ENCODE assay signal across 1 cellular context in the genomic region with DNA sequence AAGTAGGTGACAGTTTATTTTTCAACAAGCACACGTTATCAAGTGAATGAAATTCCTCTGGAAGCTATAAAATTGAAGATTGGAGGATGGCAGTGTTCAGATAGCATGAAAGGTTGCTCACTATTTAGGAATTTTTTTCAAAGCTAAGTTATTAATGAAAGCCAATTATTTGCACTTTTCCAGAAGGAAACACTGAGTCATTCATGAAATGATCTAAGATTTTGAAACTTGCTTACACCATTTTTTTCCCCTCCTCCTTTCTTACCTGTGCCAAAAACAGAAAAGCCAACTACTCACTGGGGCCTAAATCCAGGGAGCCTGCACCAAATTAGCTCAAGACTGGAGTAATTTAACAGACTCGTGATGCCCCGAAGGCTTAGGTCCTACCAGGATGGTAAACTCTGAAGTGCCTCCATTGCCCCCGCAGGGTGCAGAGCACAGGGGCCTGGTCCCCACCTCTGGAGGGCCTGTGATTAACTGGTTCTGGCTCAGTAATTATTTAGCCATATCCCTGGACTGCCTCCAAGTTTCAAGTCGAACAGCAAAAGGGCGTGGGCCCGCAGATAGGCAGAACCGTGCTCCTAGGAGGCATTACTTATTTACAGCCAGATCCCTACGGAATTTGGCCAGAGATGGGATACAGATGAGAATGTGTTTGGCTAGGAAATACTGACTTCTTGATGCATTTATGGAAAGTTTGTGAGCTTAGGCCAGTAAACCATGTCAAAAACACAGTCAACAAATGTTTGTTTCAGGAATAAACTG.
TF ChIP-seq lines count a peak whose summit lies in the region.

No MANE protein-coding gene starts in this region.

TF ChIP-seq in SK-N-SH, 30 proteins besides CTCF, POLR2A, EP300 and RAD21 (continued from another document):
- peak; percentile 68 for TF ChIP-seq FOXM1 (IDR thresholded peaks at IDR 0.05; ENCODE audit: low read depth)
- TF ChIP-seq, protein P1, sequence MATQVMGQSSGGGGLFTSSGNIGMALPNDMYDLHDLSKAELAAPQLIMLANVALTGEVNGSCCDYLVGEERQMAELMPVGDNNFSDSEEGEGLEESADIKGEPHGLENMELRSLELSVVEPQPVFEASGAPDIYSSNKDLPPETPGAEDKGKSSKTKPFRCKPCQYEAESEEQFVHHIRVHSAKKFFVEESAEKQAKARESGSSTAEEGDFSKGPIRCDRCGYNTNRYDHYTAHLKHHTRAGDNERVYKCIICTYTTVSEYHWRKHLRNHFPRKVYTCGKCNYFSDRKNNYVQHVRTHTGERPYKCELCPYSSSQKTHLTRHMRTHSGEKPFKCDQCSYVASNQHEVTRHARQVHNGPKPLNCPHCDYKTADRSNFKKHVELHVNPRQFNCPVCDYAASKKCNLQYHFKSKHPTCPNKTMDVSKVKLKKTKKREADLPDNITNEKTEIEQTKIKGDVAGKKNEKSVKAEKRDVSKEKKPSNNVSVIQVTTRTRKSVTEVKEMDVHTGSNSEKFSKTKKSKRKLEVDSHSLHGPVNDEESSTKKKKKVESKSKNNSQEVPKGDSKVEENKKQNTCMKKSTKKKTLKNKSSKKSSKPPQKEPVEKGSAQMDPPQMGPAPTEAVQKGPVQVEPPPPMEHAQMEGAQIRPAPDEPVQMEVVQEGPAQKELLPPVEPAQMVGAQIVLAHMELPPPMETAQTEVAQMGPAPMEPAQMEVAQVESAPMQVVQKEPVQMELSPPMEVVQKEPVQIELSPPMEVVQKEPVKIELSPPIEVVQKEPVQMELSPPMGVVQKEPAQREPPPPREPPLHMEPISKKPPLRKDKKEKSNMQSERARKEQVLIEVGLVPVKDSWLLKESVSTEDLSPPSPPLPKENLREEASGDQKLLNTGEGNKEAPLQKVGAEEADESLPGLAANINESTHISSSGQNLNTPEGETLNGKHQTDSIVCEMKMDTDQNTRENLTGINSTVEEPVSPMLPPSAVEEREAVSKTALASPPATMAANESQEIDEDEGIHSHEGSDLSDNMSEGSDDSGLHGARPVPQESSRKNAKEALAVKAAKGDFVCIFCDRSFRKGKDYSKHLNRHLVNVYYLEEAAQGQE (IDR thresholded peaks at IDR 0.05; ENCODE audit: low read depth, low read length), result no peak
- TF ChIP-seq SIN3A (IDR thresholded peaks at IDR 0.05; ENCODE audit: borderline replicate concordance, low read depth, low read length), result no peak
- TF ChIP-seq, protein P2, sequence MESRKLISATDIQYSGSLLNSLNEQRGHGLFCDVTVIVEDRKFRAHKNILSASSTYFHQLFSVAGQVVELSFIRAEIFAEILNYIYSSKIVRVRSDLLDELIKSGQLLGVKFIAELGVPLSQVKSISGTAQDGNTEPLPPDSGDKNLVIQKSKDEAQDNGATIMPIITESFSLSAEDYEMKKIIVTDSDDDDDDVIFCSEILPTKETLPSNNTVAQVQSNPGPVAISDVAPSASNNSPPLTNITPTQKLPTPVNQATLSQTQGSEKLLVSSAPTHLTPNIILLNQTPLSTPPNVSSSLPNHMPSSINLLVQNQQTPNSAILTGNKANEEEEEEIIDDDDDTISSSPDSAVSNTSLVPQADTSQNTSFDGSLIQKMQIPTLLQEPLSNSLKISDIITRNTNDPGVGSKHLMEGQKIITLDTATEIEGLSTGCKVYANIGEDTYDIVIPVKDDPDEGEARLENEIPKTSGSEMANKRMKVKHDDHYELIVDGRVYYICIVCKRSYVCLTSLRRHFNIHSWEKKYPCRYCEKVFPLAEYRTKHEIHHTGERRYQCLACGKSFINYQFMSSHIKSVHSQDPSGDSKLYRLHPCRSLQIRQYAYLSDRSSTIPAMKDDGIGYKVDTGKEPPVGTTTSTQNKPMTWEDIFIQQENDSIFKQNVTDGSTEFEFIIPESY (IDR thresholded peaks at IDR 0.05; ENCODE audit: borderline replicate concordance, low read depth), result no peak
- TF ChIP-seq RCOR1 (IDR thresholded peaks at IDR 0.05; ENCODE audit: low read length), result no peak; the same call in 1 of the 2 replicates
- no peak for TF ChIP-seq EZH2phosphoT487 (IDR thresholded peaks at IDR 0.05; ENCODE audit: borderline replicate concordance, low read depth)
- TF ChIP-seq, protein P3, sequence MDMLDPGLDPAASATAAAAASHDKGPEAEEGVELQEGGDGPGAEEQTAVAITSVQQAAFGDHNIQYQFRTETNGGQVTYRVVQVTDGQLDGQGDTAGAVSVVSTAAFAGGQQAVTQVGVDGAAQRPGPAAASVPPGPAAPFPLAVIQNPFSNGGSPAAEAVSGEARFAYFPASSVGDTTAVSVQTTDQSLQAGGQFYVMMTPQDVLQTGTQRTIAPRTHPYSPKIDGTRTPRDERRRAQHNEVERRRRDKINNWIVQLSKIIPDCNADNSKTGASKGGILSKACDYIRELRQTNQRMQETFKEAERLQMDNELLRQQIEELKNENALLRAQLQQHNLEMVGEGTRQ (IDR thresholded peaks at IDR 0.05; ENCODE audit: borderline replicate concordance, low read depth, low read length), result no peak
- peak; percentile 48 for TF ChIP-seq YY1 (IDR thresholded peaks at IDR 0.05; ENCODE audit: low read depth)
- peak; percentile 69; the same call in 1 of the 2 replicates for TF ChIP-seq FOXJ3 (CRISPR knock-in tag; IDR thresholded peaks at IDR 0.05)
- TF ChIP-seq TAF1 (IDR thresholded peaks at IDR 0.05; ENCODE audit: borderline replicate concordance, low read depth, low read length), result 0 out of 2 replicates have a peak, but pooled peaks have one; percentile 1
- TF ChIP-seq NRF1 (IDR thresholded peaks at IDR 0.05; ENCODE audit: low read depth, low read length), result no peak
- TF ChIP-seq RFX5 (IDR thresholded peaks at IDR 0.05; ENCODE audit: low read length), result no peak
- no peak for TF ChIP-seq ELF1 (IDR thresholded peaks at IDR 0.05)
- TF ChIP-seq JUND (IDR thresholded peaks at IDR 0.05), result peak; percentile 61
- TF ChIP-seq MXI1 (IDR thresholded peaks at IDR 0.05; ENCODE audit: low read depth, low read length), result 0 out of 2 replicates have a peak, but pooled peaks have one; percentile 19
- TF ChIP-seq TEAD4 (IDR thresholded peaks at IDR 0.05; ENCODE audit: borderline replicate concordance, insufficient read depth), result no peak
